In the genomic region with DNA sequence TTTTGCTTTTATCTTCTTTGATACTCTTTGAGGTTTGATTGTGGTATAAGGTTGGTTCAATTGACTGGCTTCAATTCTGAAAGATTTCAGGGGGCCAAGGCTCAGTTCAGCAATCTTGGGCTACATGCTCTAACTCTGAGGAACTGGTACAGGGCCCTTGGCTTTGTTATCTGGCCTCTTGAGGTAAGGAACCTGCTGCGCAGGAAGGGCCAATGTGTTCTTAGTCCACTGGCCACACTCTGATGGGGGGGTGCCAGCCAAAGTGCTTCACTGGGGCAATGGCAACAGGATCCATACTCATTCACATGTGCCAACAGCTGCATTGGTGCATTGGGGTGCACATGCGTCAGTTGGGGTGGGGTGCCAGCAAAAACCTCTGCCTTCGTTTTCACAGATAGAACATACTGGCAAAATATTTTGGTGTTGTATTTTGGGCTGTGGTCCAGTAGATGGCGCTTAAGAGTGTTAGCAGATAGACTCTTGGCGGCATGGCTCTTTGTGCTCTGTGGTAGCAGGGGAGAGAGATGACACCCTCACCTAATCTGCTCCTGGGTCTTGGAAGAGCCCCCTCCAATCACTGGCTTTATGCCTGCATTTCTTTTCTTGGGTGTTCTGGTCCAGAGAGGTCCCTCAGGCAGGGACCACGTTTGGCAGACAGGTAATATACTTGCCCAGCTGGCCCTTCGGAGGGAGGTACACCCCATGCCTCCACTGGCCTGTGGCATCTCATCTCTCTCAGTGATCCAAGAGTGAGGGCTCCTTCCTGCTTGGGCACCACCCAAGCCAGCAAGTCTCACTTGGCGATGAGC, we compare ENCODE assay signal across 9 cellular contexts. TPM values are rescaled to one million over a fixed set of nuclear protein-coding genes. Genes with fewer than 3 reads are reported as not detected.
DNase-seq lines count a peak whose midpoint lies in the region; ATAC-seq, FAIRE-seq and TF ChIP-seq lines count a peak whose summit lies in the region.
"Had no signal": no experiment of that assay in that cellular context is flagged by ENCODE, and none has a peak within 500 bp of the region (broad histone marks: within the 10 kb centered on the region; RNA-seq: fewer than 3 reads in every experiment).

No MANE protein-coding gene starts in this region.

- DNase-seq in AG08396 (ENCODE audit: low spot score): peak; percentile 29
- peak; percentile 46 for DNase-seq in PC-3
- DNase-seq in foreskin keratinocyte: peak in 1 of 2 donors; percentile 22
- no peak for DNase-seq in OCI-M2 (lab: John Stamatoyannopoulos, UW; ENCODE audit: unreplicated experiment)
- DNase-seq in frontal cortex (ENCODE audit: low spot score in 2 of 2): no peak

- no peak overlapping the region for H2AFZ ChIP-seq in PC-3 (ENCODE audit: low read length)

- no peak for FAIRE-seq in frontal cortex (lab: Jason Lieb, UNC)
- FAIRE-seq: K562 had no signal

- H3K36me3 ChIP-seq in PC-3 (ENCODE audit: low read depth, low read length): no peaks in the 10 kb centered on the region

- POLR2A ChIA-PET in PC-3 (lab: Charles Lee; ENCODE audit: unreplicated experiment): no interaction called here

- H3F3A ChIP-seq in PC-3 (ENCODE audit: low read length, unreplicated experiment): no peaks in the 10 kb centered on the region

- no peak overlapping the region for H3K4me2 ChIP-seq in PC-3 (ENCODE audit: low read length)

- CTCF ChIA-PET in PC-3 (lab: Charles Lee): no interaction called here

- no peaks in the 10 kb centered on the region for H3K4me1 ChIP-seq in PC-3 (ENCODE audit: insufficient read depth, low read length)
- H3K4me1 ChIP-seq in foreskin keratinocyte: no peaks in the 10 kb centered on the region

- no peak overlapping the region for H3K27ac ChIP-seq in PC-3 (ENCODE audit: low read length)
- H3K27ac ChIP-seq in foreskin keratinocyte: no peak overlapping the region

- H3K79me2 ChIP-seq in PC-3 (ENCODE audit: low read length): no peaks in the 10 kb centered on the region

- H3K4me3 ChIP-seq in PC-3 (ENCODE audit: low read length): no peak overlapping the region
- H3K4me3 ChIP-seq: K562 had no signal

- peak; percentile 89 for ATAC-seq in HG02798 (IDR thresholded peaks at IDR 0.05; ENCODE audit: poor library complexity, unreplicated experiment)
- peak; percentile 67 for ATAC-seq in PC-3
- peak; percentile 55 for ATAC-seq in foreskin keratinocyte
- ATAC-seq in GM21423 (IDR thresholded peaks at IDR 0.05; ENCODE audit: unreplicated experiment): no peak
- ATAC-seq: K562 had no signal

- no peaks in the 10 kb centered on the region for H3K9me2 ChIP-seq in PC-3 (replicated peaks; ENCODE audit: low read length)

- H3K9ac ChIP-seq in PC-3 (ENCODE audit: low read length): no peak overlapping the region

- no peaks in the 10 kb centered on the region for H3K9me3 ChIP-seq in PC-3 (ENCODE audit: low read length)

- TF ChIP-seq CTCF in GM12872 (IDR thresholded peaks at IDR 0.05; ENCODE audit: insufficient read depth, low read depth, low read length): peak; percentile 75
- TF ChIP-seq CTCF in PC-3 (conservative IDR thresholded peaks at IDR 0.05; ENCODE audit: low read depth, low read length): peak; percentile 61
- peak; percentile 59 for TF ChIP-seq CTCF in foreskin keratinocyte (conservative IDR thresholded peaks at IDR 0.05)

- no TSS peak for BruUV-seq in PC-3 (replicated peaks; lab: Mats Ljungman, UMichigan)

- no peaks in the 10 kb centered on the region for H4K20me1 ChIP-seq in PC-3 (ENCODE audit: low read length)

- H3K27me3 ChIP-seq in PC-3 (ENCODE audit: low read length) (no peaks in the 10 kb centered on the region), foreskin keratinocyte (peaks cover 2% of the 10 kb centered on the region)

- intact Hi-C loops in PC-3 (cut with micrococcal nuclease): loop anchor here (1.0 to 2.0 kb wide), 2 partner anchors 147 to 194 kb away; no protein-coding TSS in a partner anchor

RNA-seq across cellular contexts. Expression of a gene that starts 42.9 kb away (rescaled TPM):
- total RNA-seq in PC-3 (2014; rRNA removed): 0.04 and 0.17 TPM in 2 replicates
- not detected in 2 replicates for total RNA-seq in foreskin keratinocyte
- polyA plus RNA-seq in foreskin keratinocyte: not detected in 2 replicates
- 39.1 TPM for total RNA-seq in frontal cortex
- total RNA-seq: K562 had no signal
- polyA plus RNA-seq: K562 had no signal

Comparison
In these comparisons a context has a peak if more than half of its experiments do, and no peak if none do; other contexts are left out.
1. DNase-seq: peak in AG08396 (single experiment) and PC-3 (single experiment); none in OCI-M2 (single experiment) and frontal cortex (0 of 2).
2. RNA of a gene that starts 42.9 kb away (total RNA-seq): 39.1 TPM in frontal cortex (single experiment); 0.04 to 0.17 TPM in PC-3 and not detected in foreskin keratinocyte; every median in the first group is over 10 times any median in the second.
3. Peak in every context shown above with its lines, with median percentiles within 50 percentile points of each other: CTCF ChIP-seq.